20 cellular contexts compared by ENCODE assay signal in genomic region chr17:71600137-71600789, GRCh38.
DNase-seq lines count a peak whose midpoint lies in the region; ATAC-seq and TF ChIP-seq lines count a peak whose summit lies in the region.
"Had no signal": no experiment of that assay in that cellular context is flagged by ENCODE, and none has a peak within 500 bp of the region (broad histone marks: within the 10 kb centered on the region; RNA-seq: fewer than 3 reads in every experiment).

No MANE protein-coding gene starts in this region.

- H3K9me3 ChIP-seq in HEK293 (ENCODE audit: control insufficient read depth, insufficient read depth, low read depth, low read length) (no peaks in the 10 kb centered on the region), osteoblast (ENCODE audit: low read depth, low read length) (no peaks in the 10 kb centered on the region)

- H3K79me2 ChIP-seq in ACC112 (ENCODE audit: control insufficient read depth, insufficient read depth, low read length, unreplicated experiment) = no peaks in the 10 kb centered on the region
- H3K79me2 ChIP-seq in osteoblast (ENCODE audit: insufficient read depth, low read length) = no peaks in the 10 kb centered on the region

- no peak for TF ChIP-seq CTCF in HEK293 (tag by site-specific recombination; IDR thresholded peaks at IDR 0.05)
- no peak for TF ChIP-seq CTCF in cardiac fibroblast (IDR thresholded peaks at IDR 0.05; ENCODE audit: low read depth, low read length)
- no peak for TF ChIP-seq CTCF in osteoblast (IDR thresholded peaks at IDR 0.05; ENCODE audit: extremely low read depth, low read depth, low read length)

- peak overlapping the region; percentile 58 for H2AFZ ChIP-seq in ACC112 (ENCODE audit: low read length, unreplicated experiment)
- no peak overlapping the region for H2AFZ ChIP-seq in osteoblast (ENCODE audit: low read length)

- H3K4me3 ChIP-seq in ACC112 (ENCODE audit: low read depth, low read length) (0 out of 2 replicates have a peak overlapping the region, but pooled peaks have one; percentile 30), HEK293 (ENCODE audit: low read depth, low read length) (no peak overlapping the region), cardiac fibroblast (replicated peaks in 1 of 2; ENCODE audit: low read depth in 2 of 2, low read length in 2 of 2) (no peak overlapping the region), osteoblast (ENCODE audit: insufficient read depth, low read length) (no peak overlapping the region)
- H3K4me3 ChIP-seq: SK-N-MC had no signal

- H3K27ac ChIP-seq in ACC112 (ENCODE audit: low read depth, low read length) = no peak overlapping the region
- no peak overlapping the region for H3K27ac ChIP-seq in HEK293 (ENCODE audit: extremely low read depth, low read depth, low read length)
- no peak overlapping the region for H3K27ac ChIP-seq in osteoblast (ENCODE audit: low read depth, low read length)
- H3K27ac ChIP-seq: HL-60, SK-N-MC had no signal

- no peaks in the 10 kb centered on the region for H4K20me1 ChIP-seq in osteoblast (ENCODE audit: insufficient read depth, low read length)

- ATAC-seq in GM18511 (IDR thresholded peaks at IDR 0.05; ENCODE audit: unreplicated experiment) = no peak
- ATAC-seq: PC-3 had no signal

- no peaks in the 10 kb centered on the region for H3K27me3 ChIP-seq in ACC112 (ENCODE audit: insufficient read depth, low read length)
- H3K27me3 ChIP-seq in osteoblast (ENCODE audit: insufficient read depth, low read length) = no peaks in the 10 kb centered on the region

- H3K36me3 ChIP-seq in ACC112 (ENCODE audit: insufficient read depth, low read length) (no peaks in the 10 kb centered on the region), HEK293 (ENCODE audit: control insufficient read depth in 2 of 2, insufficient read depth in 1 of 2, low read length in 2 of 2) (no peaks in the 10 kb centered on the region), osteoblast (ENCODE audit: insufficient read depth, low read length) (no peaks in the 10 kb centered on the region)

- DNase-seq in cardiac fibroblast (ENCODE audit: low read depth in 2 of 2) (peak; percentile 5), osteoblast (ENCODE audit: insufficient read length, low spot score, missing footprints) (peak; percentile 8), NCI-H774 (lab: John Stamatoyannopoulos, UW) (no peak), D341Med (ENCODE audit: low spot score) (no peak), cortex of kidney (lab: John Stamatoyannopoulos, UW) (no peak)
- DNase-seq: CD4-positive, alpha-beta memory T cell; DMS79 treated with DMSO at 0.1 percent for 48 hours; GDM1; H7; NCI-H1417; NCI-H2029 treated with DMSO at 0.1 percent for 48 hours; NCI-H510A treated with DMSO at 0.1 percent for 48 hours; NK-92 treated with Interleukin-12 subunit alpha and Interleukin-12 subunit beta, amount 100 ng/mL, for 24 hours; PC-3; T-helper 1 cell had no signal

- CTCF ChIA-PET in HEK293 (lab: Yijun Ruan, JAX) = interaction anchor here (0.6 to 1.6 kb wide), 2 partner anchors 8 to 879 kb away, joined by 3 read pairs; no protein-coding TSS in a partner anchor

- POLR2A ChIA-PET in HEK293 (lab: Yijun Ruan, JAX) = no interaction called here

- no peak overlapping the region for H3K4me2 ChIP-seq in osteoblast (ENCODE audit: insufficient read depth, low read length)

- H3K4me1 ChIP-seq in ACC112 (ENCODE audit: control insufficient read depth, insufficient read depth, low read length, unreplicated experiment) (peaks cover 5% of the 10 kb centered on the region), HEK293 (ENCODE audit: control insufficient read depth, insufficient read depth, low read length) (peaks cover 8% of the 10 kb centered on the region), osteoblast (ENCODE audit: insufficient read depth, low read length) (no peaks in the 10 kb centered on the region)

TF ChIP-seq in HEK293, 187 proteins besides CTCF, POLR2A, EP300 and RAD21 (continues in another document):
- TF ChIP-seq SETDB1 (IDR thresholded peaks at IDR 0.05; ENCODE audit: insufficient read length, low read length) (no peak), PRDM6 (tag by site-specific recombination; IDR thresholded peaks at IDR 0.05) (0 out of 2 replicates have a peak, but pooled peaks have one; percentile 24), SCRT1 (tag by site-specific recombination; IDR thresholded peaks at IDR 0.05; ENCODE audit: borderline replicate concordance) (no peak), ZNF776 (tag by site-specific recombination; IDR thresholded peaks at IDR 0.05; ENCODE audit: borderline replicate concordance) (no peak), ZNF791 (tag by site-specific recombination; IDR thresholded peaks at IDR 0.05) (no peak), ATF2 (tag by site-specific recombination; IDR thresholded peaks at IDR 0.05; ENCODE audit: low read depth) (peak; percentile 76; the same call in 1 of the 2 replicates), ZNF518A (tag by site-specific recombination; conservative IDR thresholded peaks at IDR 0.05; ENCODE audit: low read depth) (peak; percentile 39; the same call in 1 of the 2 replicates), SCRT2 (tag by site-specific recombination; IDR thresholded peaks at IDR 0.05) (no peak), ZNF354C (tag by site-specific recombination; IDR thresholded peaks at IDR 0.05; ENCODE audit: borderline replicate concordance, low read depth) (no peak), ZNF521 (tag by site-specific recombination; IDR thresholded peaks at IDR 0.05) (no peak), GLI4 (tag by site-specific recombination; IDR thresholded peaks at IDR 0.05) (no peak), ZNF623 (tag by site-specific recombination; IDR thresholded peaks at IDR 0.05) (no peak)

Comparison
In these comparisons a context has a peak if more than half of its experiments do, and no peak if none do; other contexts are left out.
1. DNase-seq: peak in cardiac fibroblast (2 of 2) and osteoblast (single experiment); none in NCI-H774 (single experiment), D341Med (single experiment) and cortex of kidney (single experiment).